In the genomic region with DNA sequence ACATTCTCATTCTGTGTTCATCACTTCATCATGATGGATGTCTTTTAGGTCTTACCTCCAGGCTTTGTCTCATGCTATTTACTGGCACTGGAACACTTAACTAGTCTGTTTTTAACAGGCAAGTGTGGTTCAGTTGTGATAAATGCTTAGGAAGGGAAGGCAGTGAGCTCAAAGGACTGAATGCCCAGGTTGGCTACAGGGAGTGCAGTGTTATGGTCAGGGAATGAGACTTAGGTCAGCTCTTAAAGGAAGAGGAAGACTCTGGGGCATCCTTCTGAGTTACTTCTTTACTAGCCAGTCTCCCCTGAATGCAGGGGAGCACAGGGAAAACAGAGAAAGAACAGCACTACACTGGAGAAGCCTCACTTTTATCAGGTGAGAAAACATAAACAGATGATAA, we compare ENCODE assay signal across 15 cellular contexts.
A peak's percentile ranks its signal among the peaks of the same experiment; 100 is the strongest.
DNase-seq lines count a peak whose midpoint lies in the region; ATAC-seq and TF ChIP-seq lines count a peak whose summit lies in the region.
"Had no signal": no experiment of that assay in that cellular context is flagged by ENCODE, and none has a peak within 500 bp of the region (broad histone marks: within the 10 kb centered on the region; RNA-seq: fewer than 3 reads in every experiment).

No MANE protein-coding gene starts in this region.

- no peak for TF ChIP-seq EP300 in esophagus muscularis mucosa (IDR thresholded peaks at IDR 0.05)

- H3K27me3 ChIP-seq in esophagus muscularis mucosa: no peaks in the 10 kb centered on the region

- peaks cover 32 to 68% (median 45%) of the 10 kb centered on the region in 4 donors for H3K36me3 ChIP-seq in esophagus muscularis mucosa

- ATAC-seq in T-cell (replicated peaks in 1 of 4) (no peak), HG02885 (IDR thresholded peaks at IDR 0.05; ENCODE audit: poor library complexity, unreplicated experiment) (no peak)
- no peak for ATAC-seq in stimulated activated effector memory CD8-positive, alpha-beta T cell treated with anti-CD3 and anti-CD28 coated beads, Interleukin-12 subunit alpha, Interleukin-12 subunit beta, amount 100 ng/mL, for 72 hours
- ATAC-seq: A549 had no signal

- POLR2A ChIA-PET in activated CD4-positive, alpha-beta T cell treated with anti-CD3 and anti-CD28 coated beads, Interleukin-2, amount 10 ng/mL, durations not matched to agents 7 days and 5 days (lab: Charles Lee): no interaction called here
- POLR2A ChIA-PET in T-cell (lab: Charles Lee): interaction anchor here (0.5 to 1.2 kb wide), 7 partner anchors 21 to 1877 kb away, joined by 3 to 15 read pairs (median 3); no protein-coding TSS in a partner anchor

- H3K27me3 Mint-ChIP-seq in activated CD4-positive, alpha-beta T cell treated with anti-CD3 and anti-CD28 coated beads, Interleukin-2, amount 10 ng/mL, durations not matched to agents 7 days and 5 days: no peaks in the 10 kb centered on the region
- H3K27me3 Mint-ChIP-seq in T-cell: no peaks in the 10 kb centered on the region

- peaks cover 85% of the 10 kb centered on the region for H3K36me3 Mint-ChIP-seq in activated CD4-positive, alpha-beta T cell treated with anti-CD3 and anti-CD28 coated beads, Interleukin-2, amount 10 ng/mL, durations not matched to agents 7 days and 5 days (ENCODE audit: low read depth)
- peaks cover 81% of the 10 kb centered on the region for H3K36me3 Mint-ChIP-seq in T-cell
- H3K36me3 Mint-ChIP-seq in stimulated activated effector memory CD8-positive, alpha-beta T cell treated with anti-CD3 and anti-CD28 coated beads, Interleukin-12 subunit alpha, Interleukin-12 subunit beta, amount 100 ng/mL, for 72 hours: peaks cover 99% of the 10 kb centered on the region

- DNase-seq in activated CD4-positive, alpha-beta T cell treated with anti-CD3 and anti-CD28 coated beads, Interleukin-2, amount 10 ng/mL, durations not matched to agents 7 days and 5 days: no peak
- no peak for DNase-seq in activated CD4-positive, alpha-beta T cell treated with anti-CD3 and anti-CD28 coated beads, Interleukin-2, amount 50 U/mL, for 4 hours
- DNase-seq in T-cell: no peak
- no peak for DNase-seq in esophagus muscularis mucosa (ENCODE audit: extremely low spot score)
- DNase-seq in stimulated activated effector memory CD8-positive, alpha-beta T cell treated with anti-CD3 and anti-CD28 coated beads, Interleukin-12 subunit alpha, Interleukin-12 subunit beta, amount 100 ng/mL, for 72 hours (ENCODE audit: low spot score in 2 of 2): no peak
- no peak for DNase-seq in SIG-M5 treated with dmso at 0.1 percent for 504 hours (lab: John Stamatoyannopoulos, UW; ENCODE audit: unreplicated experiment)
- DNase-seq in activated gamma-delta T cell treated with Interleukin-2 at 50 U/mL for 16 hours: no peak
- DNase-seq: activated CD4-positive, alpha-beta T cell treated with anti-CD3 and anti-CD28 coated beads, Interleukin-2, amount 50 U/mL, for 48 hours; Caco-2; caudate nucleus; H9; substantia nigra had no signal

- H3K4me1 ChIP-seq in esophagus muscularis mucosa: peaks cover 70 to 100% (median 96%) of the 10 kb centered on the region in 4 donors

- peak overlapping the region; percentile 41 for H3K27ac Mint-ChIP-seq in activated CD4-positive, alpha-beta T cell treated with anti-CD3 and anti-CD28 coated beads, Interleukin-2, amount 10 ng/mL, durations not matched to agents 7 days and 5 days
- peak overlapping the region; percentile 81 to 84 for H3K27ac Mint-ChIP-seq in T-cell
- peak overlapping the region; percentile 52 for H3K27ac Mint-ChIP-seq in stimulated activated effector memory CD8-positive, alpha-beta T cell treated with anti-CD3 and anti-CD28 coated beads, Interleukin-12 subunit alpha, Interleukin-12 subunit beta, amount 100 ng/mL, for 72 hours

- no peak overlapping the region for H3K4me3 ChIP-seq in esophagus muscularis mucosa
- H3K4me3 ChIP-seq: A549 had no signal

- intact Hi-C loops in esophagus muscularis mucosa (cut with DNase I): no loop called here

- TF ChIP-seq POLR2A in esophagus muscularis mucosa (IDR thresholded peaks at IDR 0.05; ENCODE audit: low read depth): no peak

- no peaks in the 10 kb centered on the region for H3K9me3 ChIP-seq in esophagus muscularis mucosa
- H3K9me3 ChIP-seq: A549, Caco-2 had no signal

- H3K27ac ChIP-seq in esophagus muscularis mucosa (replicated peaks in 1 of 4): peak overlapping the region; percentile 57 to 75 (median 71)
- H3K27ac ChIP-seq: A549, parathyroid adenoma had no signal

- CTCF ChIA-PET in activated CD4-positive, alpha-beta T cell treated with anti-CD3 and anti-CD28 coated beads, Interleukin-2, amount 10 ng/mL, durations not matched to agents 7 days and 5 days (lab: Charles Lee): interaction anchor here (0.8 to 3.0 kb wide), 5 partner anchors 10 to 21 kb away, joined by 3 to 11 read pairs (median 6); no protein-coding TSS in a partner anchor
- CTCF ChIA-PET in T-cell (lab: Charles Lee): interaction anchor here (0.5 to 0.8 kb wide), 2 partner anchors 14 to 56 kb away, joined by 4 to 9 read pairs; no protein-coding TSS in a partner anchor

- H3K4me1 Mint-ChIP-seq in activated CD4-positive, alpha-beta T cell treated with anti-CD3 and anti-CD28 coated beads, Interleukin-2, amount 10 ng/mL, durations not matched to agents 7 days and 5 days: peaks cover 92% of the 10 kb centered on the region
- H3K4me1 Mint-ChIP-seq in T-cell: peaks cover 94 to 98% (median 96%) of the 10 kb centered on the region in 3 donors
- H3K4me1 Mint-ChIP-seq in stimulated activated effector memory CD8-positive, alpha-beta T cell treated with anti-CD3 and anti-CD28 coated beads, Interleukin-12 subunit alpha, Interleukin-12 subunit beta, amount 100 ng/mL, for 72 hours: peaks cover 87% of the 10 kb centered on the region

- H3K9me3 Mint-ChIP-seq in activated CD4-positive, alpha-beta T cell treated with anti-CD3 and anti-CD28 coated beads, Interleukin-2, amount 10 ng/mL, durations not matched to agents 7 days and 5 days: peaks cover 9% of the 10 kb centered on the region
- H3K9me3 Mint-ChIP-seq in T-cell: no peaks in the 10 kb centered on the region
- no peaks in the 10 kb centered on the region for H3K9me3 Mint-ChIP-seq in stimulated activated effector memory CD8-positive, alpha-beta T cell treated with anti-CD3 and anti-CD28 coated beads, Interleukin-12 subunit alpha, Interleukin-12 subunit beta, amount 100 ng/mL, for 72 hours
- H3K9me3 Mint-ChIP-seq: H9 had no signal

- TF ChIP-seq CTCF in esophagus muscularis mucosa (IDR thresholded peaks at IDR 0.05): no peak

- H3K4me3 Mint-ChIP-seq in activated CD4-positive, alpha-beta T cell treated with anti-CD3 and anti-CD28 coated beads, Interleukin-2, amount 10 ng/mL, durations not matched to agents 7 days and 5 days: no peak overlapping the region
- peak overlapping the region in 2 of 3 donors; percentile 9 to 43 for H3K4me3 Mint-ChIP-seq in T-cell
- H3K4me3 Mint-ChIP-seq in stimulated activated effector memory CD8-positive, alpha-beta T cell treated with anti-CD3 and anti-CD28 coated beads, Interleukin-12 subunit alpha, Interleukin-12 subunit beta, amount 100 ng/mL, for 72 hours: no peak overlapping the region
- H3K4me3 Mint-ChIP-seq: H9 had no signal

Comparison
In these comparisons a context has a peak if more than half of its experiments do, and no peak if none do; other contexts are left out.
1. H3K4me3 Mint-ChIP-seq: peak in T-cell (2 of 3); none in activated CD4-positive, alpha-beta T cell treated with anti-CD3 and anti-CD28 coated beads, Interleukin-2, amount 10 ng/mL, durations not matched to agents 7 days and 5 days (single experiment) and stimulated activated effector memory CD8-positive, alpha-beta T cell treated with anti-CD3 and anti-CD28 coated beads, Interleukin-12 subunit alpha, Interleukin-12 subunit beta, amount 100 ng/mL, for 72 hours (single experiment).
2. Peak in every context shown above with its lines, with median percentiles within 50 percentile points of each other: H3K27ac Mint-ChIP-seq.